8 cellular contexts compared by ENCODE assay signal in the genomic region with DNA sequence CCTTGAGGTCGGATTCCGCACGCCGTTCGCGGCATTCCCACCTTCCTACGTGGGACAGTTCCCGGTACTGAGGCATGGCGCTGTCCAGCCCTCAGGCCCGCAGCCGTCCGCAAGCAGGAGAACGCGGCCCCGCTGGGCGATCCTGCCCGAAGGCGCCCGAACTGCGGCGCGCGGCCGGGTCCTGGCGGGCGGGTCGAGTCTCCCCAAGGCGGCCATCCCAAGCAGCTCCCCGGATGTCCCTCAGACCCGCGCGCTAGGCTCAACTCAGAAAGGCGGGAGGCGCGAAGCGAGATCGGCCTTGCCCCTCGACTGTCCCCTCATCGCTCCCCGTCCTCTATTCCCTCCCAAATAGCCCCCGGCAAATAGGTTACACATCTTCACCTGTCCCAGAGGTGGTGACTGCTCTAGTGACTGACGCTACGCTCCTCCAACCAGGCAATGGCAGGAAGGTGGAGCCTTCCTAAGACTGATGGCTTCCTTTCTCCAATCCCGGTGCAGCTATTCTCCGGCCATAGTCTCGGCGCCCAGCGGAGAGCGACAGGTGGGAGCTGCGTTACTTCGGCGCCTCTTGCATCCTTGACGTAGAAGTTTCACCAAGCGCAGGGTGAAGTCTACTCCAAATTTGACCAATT. TPM values are rescaled to one million over a fixed set of nuclear protein-coding genes. Genes with fewer than 3 reads are reported as not detected.
A peak's percentile ranks its signal among the peaks of the same experiment; 100 is the strongest.
DNase-seq lines count a peak whose midpoint lies in the region; ATAC-seq and TF ChIP-seq lines count a peak whose summit lies in the region.

No MANE protein-coding gene starts in this region.

- WGBS in mammary epithelial cell (ENCODE audit: low coverage, missing lambda C conversion rate): 1% methylated on average over 50 of the region's 54 CpGs

- H3K4me3 ChIP-seq in WI38 (ENCODE audit: low read depth, low read length): peak overlapping the region; percentile 90
- peak overlapping the region; percentile 71 to 82 (median 73) for H3K4me3 ChIP-seq in mammary epithelial cell (replicated peaks in 1 of 3; ENCODE audit: insufficient read depth in 1 of 3, low read depth in 2 of 3, low read length in 3 of 3)
- peak overlapping the region; percentile 83 to 100 (median 94) for H3K4me3 ChIP-seq in skin epidermis

- H3K27me3 ChIP-seq in mammary epithelial cell (ENCODE audit: insufficient read depth, low read length): no peaks in the 10 kb centered on the region

- peak overlapping the region; percentile 92 for H3K4me2 ChIP-seq in mammary epithelial cell (ENCODE audit: insufficient read depth, low read depth, low read length)

- intact Hi-C loops in mammary epithelial cell (cut with micrococcal nuclease): loop anchor here (10.0 kb wide), 1 partner anchor 234 kb away; the partner anchor contains the start of genes CD14 and TMCO6

- no peaks in the 10 kb centered on the region for H3K9me3 ChIP-seq in mammary epithelial cell (replicated peaks; ENCODE audit: insufficient read depth, low read length)

- peaks cover 30% of the 10 kb centered on the region for H3K4me1 ChIP-seq in mammary epithelial cell (ENCODE audit: insufficient read depth, low read length)

- H3K79me2 ChIP-seq in mammary epithelial cell (ENCODE audit: insufficient read depth, low read length): peaks cover 42% of the 10 kb centered on the region

- H2AFZ ChIP-seq in mammary epithelial cell (ENCODE audit: low read depth, low read length): peak overlapping the region; percentile 94

- H3K27ac ChIP-seq in mammary epithelial cell (ENCODE audit: insufficient read depth, low read depth, low read length) (peak overlapping the region; percentile 89), skin epidermis (peak overlapping the region; percentile 65 to 97 (median 88))

- DNase-seq in AG08395 (ENCODE audit: low spot score): peak; percentile 91
- DNase-seq in NCI-H2196 treated with DMSO at 0.1 percent for 48 hours (lab: John Stamatoyannopoulos, UW; ENCODE audit: unreplicated experiment): peak; percentile 95
- DNase-seq in mammary epithelial cell: peak; percentile 99
- DNase-seq in iPS-NIHi7 (ENCODE audit: extremely low spot score): peak; percentile 89

- CTCF ChIA-PET in mammary epithelial cell (lab: Charles Lee; ENCODE audit: low non-redundant PET): interaction anchor here (0.6 kb wide), 1 partner anchor 415 kb away, joined by 4 read pairs; no protein-coding TSS in a partner anchor

- dilution Hi-C loops in mammary epithelial cell (cut with HindIII; ENCODE audit: low sequenced_read_pairs): no loop called here

- in situ Hi-C loops in mammary epithelial cell (cut with MboI; ENCODE audit: low sequenced_read_pairs in 2 of 2): loop anchor here in 1 of 2 donors (10.0 kb wide), 1 partner anchor 234 kb away; the partner anchor contains the start of genes CD14 and TMCO6

- BruUV-seq in mammary epithelial cell (replicated peaks; lab: Mats Ljungman, UMichigan): no TSS peak

- H3K36me3 ChIP-seq in mammary epithelial cell (ENCODE audit: insufficient read depth, low read length): no peaks in the 10 kb centered on the region

- no peaks in the 10 kb centered on the region for H4K20me1 ChIP-seq in mammary epithelial cell (ENCODE audit: insufficient read depth, low read length)

- peak overlapping the region; percentile 90 for H3K9ac ChIP-seq in mammary epithelial cell (ENCODE audit: insufficient read depth, low read length)

- ATAC-seq in GM18909 (IDR thresholded peaks at IDR 0.05; ENCODE audit: poor library complexity, unreplicated experiment): peak; percentile 72
- ATAC-seq in HG03139 (IDR thresholded peaks at IDR 0.05; ENCODE audit: unreplicated experiment): peak; percentile 60

- TF ChIP-seq CTCF in WI38 (IDR thresholded peaks at IDR 0.05; ENCODE audit: low read depth, low read length): no peak
- no peak for TF ChIP-seq CTCF in mammary epithelial cell (conservative IDR thresholded peaks at IDR 0.05 in 1 of 2, IDR thresholded peaks at IDR 0.05 in 1 of 2; ENCODE audit: extremely low read depth in 1 of 2, insufficient read depth in 1 of 2, low read depth in 1 of 2, low read length in 2 of 2)

RNA-seq across cellular contexts. Expression of gene ANKHD1, which starts 0.8 kb away (rescaled TPM):
- total RNA-seq in mammary epithelial cell: 10 to 100 TPM; 61.2 to 83.3 TPM
- 33.0 TPM for polyA plus RNA-seq in mammary epithelial cell
- 131 TPM for polyA minus RNA-seq in mammary epithelial cell

RNA-seq across cellular contexts. Expression of gene SLC4A9, which starts 40.9 kb away (rescaled TPM):
- total RNA-seq in mammary epithelial cell: under 1 TPM; under 0.01 to 0.54 TPM
- 0.07 TPM for polyA plus RNA-seq in mammary epithelial cell
- not detected for polyA minus RNA-seq in mammary epithelial cell

RNA-seq across cellular contexts. Expression of gene HBEGF, which starts 54.4 kb away (rescaled TPM):
- 100 to 1,000 TPM in 1 of 2 donors, 10 to 100 TPM in 1; 32.5 to 116 TPM for total RNA-seq in mammary epithelial cell
- polyA plus RNA-seq in mammary epithelial cell: 31.9 TPM
- 38.5 TPM for polyA minus RNA-seq in mammary epithelial cell

Comparison
In these comparisons a context has a peak if more than half of its experiments do, and no peak if none do; other contexts are left out.
1. Peak in every context shown above with its lines: DNase-seq, ATAC-seq, H3K4me3 ChIP-seq and H3K27ac ChIP-seq.